Comparison of ENCODE assay signal across 16 cellular contexts in genomic region chr2:32951672-32952071, GRCh38. TPM values are rescaled to one million over a fixed set of nuclear protein-coding genes. Genes with fewer than 3 reads are reported as not detected.
"Had no signal": no experiment of that assay in that cellular context is flagged by ENCODE, and none has a peak within 500 bp of the region (broad histone marks: within the 10 kb centered on the region; RNA-seq: fewer than 3 reads in every experiment).

No MANE protein-coding gene starts in this region.

- H3K4me1 Mint-ChIP-seq: activated CD4-positive, alpha-beta T cell treated with anti-CD3 and anti-CD28 coated beads for 36 hours had no signal

- H3K27ac ChIP-seq: prostate gland, right atrium auricular region had no signal

- H3K9me3 ChIP-seq: left ventricle myocardium inferior, prostate gland, right atrium auricular region had no signal

- H3K4me3 ChIP-seq: left ventricle myocardium inferior, prostate gland, right atrium auricular region had no signal

- H3K36me3 Mint-ChIP-seq: activated naive CD8-positive, alpha-beta T cell; WTC11 had no signal

- H3K9me3 Mint-ChIP-seq: stimulated activated naive CD8-positive, alpha-beta T cell treated with anti-CD3 and anti-CD28 coated beads, Interleukin-15, Interleukin-2, amounts not matched to agents 100 ng/mL and 50 ng/mL, for 24 hours; WTC11 had no signal

- H3K4me1 ChIP-seq: prostate gland had no signal

- ATAC-seq: activated CD4-positive, alpha-beta T cell treated with anti-CD3 and anti-CD28 coated beads for 36 hours; naive thymus-derived CD8-positive, alpha-beta T cell; WTC11 had no signal

- H3K27ac Mint-ChIP-seq: activated CD4-positive, alpha-beta T cell treated with anti-CD3 and anti-CD28 coated beads for 36 hours; activated naive CD8-positive, alpha-beta T cell; naive thymus-derived CD8-positive, alpha-beta T cell; stimulated activated naive CD8-positive, alpha-beta T cell treated with anti-CD3 and anti-CD28 coated beads, Interleukin-15, Interleukin-2, amounts not matched to agents 100 ng/mL and 50 ng/mL, for 24 hours; WTC11 had no signal

- DNase-seq: activated CD4-positive, alpha-beta T cell treated with anti-CD3 and anti-CD28 coated beads for 36 hours; activated CD4-positive, alpha-beta T cell treated with anti-CD3 and anti-CD28 coated beads, Interleukin-2, amount 50 U/mL, for 48 hours; activated gamma-delta T cell treated with Interleukin-2 at 50 U/mL for 16 hours; cerebellar nuclear complex; cortex of kidney; effector CD4-positive, alpha-beta T cell; head of caudate nucleus; left ventricle myocardium inferior; mammary epithelial cell; naive thymus-derived CD8-positive, alpha-beta T cell; stimulated activated CD4-positive, alpha-beta T cell treated with anti-CD3 and anti-CD28 coated beads, Interleukin-2, amount 100 ng/mL, for 24 hours had no signal

- H3K4me3 Mint-ChIP-seq: activated CD4-positive, alpha-beta T cell treated with anti-CD3 and anti-CD28 coated beads for 36 hours; activated naive CD8-positive, alpha-beta T cell; naive thymus-derived CD8-positive, alpha-beta T cell; stimulated activated naive CD8-positive, alpha-beta T cell treated with anti-CD3 and anti-CD28 coated beads, Interleukin-15, Interleukin-2, amounts not matched to agents 100 ng/mL and 50 ng/mL, for 24 hours; WTC11 had no signal

- H3K27me3 ChIP-seq: right atrium auricular region had no signal

- H3K36me3 ChIP-seq: prostate gland had no signal

RNA-seq across cellular contexts. Expression of gene LTBP1, which starts 4.9 kb away (rescaled TPM):
- total RNA-seq: naive thymus-derived CD8-positive, alpha-beta T cell had no signal
